In genomic region chr14:77498120-77498979, GRCh38 we compare ENCODE assay signal across 8 cellular contexts. TPM values are rescaled to one million over a fixed set of nuclear protein-coding genes. Genes with fewer than 3 reads are reported as not detected.
DNase-seq lines count a peak whose midpoint lies in the region; ATAC-seq and TF ChIP-seq lines count a peak whose summit lies in the region.

TSS of gene ISM2 (minus strand) at chr14:77498816. CDS start at chr14:77498793, 23 bp downstream.

- intact Hi-C loops in upper lobe of right lung (cut with DNase I) = no loop called here

- H3K27ac ChIP-seq in foreskin keratinocyte = no peak within 1 kb of the TSS
- no peak within 1 kb of the TSS for H3K27ac ChIP-seq in neutrophil
- H3K27ac ChIP-seq in upper lobe of right lung = no peak within 1 kb of the TSS

- TF ChIP-seq CTCF in GM12875 (IDR thresholded peaks at IDR 0.05; ENCODE audit: borderline replicate concordance, insufficient read depth, low read depth, low read length) = no peak
- no peak for TF ChIP-seq CTCF in foreskin keratinocyte (conservative IDR thresholded peaks at IDR 0.05)
- no peak for TF ChIP-seq CTCF in neutrophil (IDR thresholded peaks at IDR 0.05)
- no peak for TF ChIP-seq CTCF in upper lobe of right lung (IDR thresholded peaks at IDR 0.05)

- no peaks in the 10 kb centered on the region for H3K4me1 ChIP-seq in foreskin keratinocyte
- peaks cover 13 to 17% of the 10 kb centered on the region in 2 experiments for H3K4me1 ChIP-seq in neutrophil (ENCODE audit: control insufficient read depth in 1 of 2, insufficient read depth in 1 of 2, low read depth in 1 of 2, low read length in 1 of 2)
- H3K4me1 ChIP-seq in upper lobe of right lung = peaks cover 12% of the 10 kb centered on the region

- H3K9me3 ChIP-seq in neutrophil = no peaks in the 10 kb centered on the region
- H3K9me3 ChIP-seq in upper lobe of right lung = no peaks in the 10 kb centered on the region

- DNase-seq in NCI-H2196 (lab: John Stamatoyannopoulos, UW; ENCODE audit: unreplicated experiment) = peak; percentile 67
- peak; percentile 50 to 67 for DNase-seq in activated T-cell treated with anti-CD3 and anti-CD28 coated beads, Interleukin-2, amount 50 U/mL, for 48 hours
- DNase-seq in foreskin keratinocyte = no peak
- peak; percentile 65 for DNase-seq in upper lobe of right lung
- DNase-seq in middle frontal gyrus (ENCODE audit: extremely low spot score, low spot score) = no peak

- H3K36me3 ChIP-seq in neutrophil (no peaks in the 10 kb centered on the region), upper lobe of right lung (no peaks in the 10 kb centered on the region)

- H3K4me3 ChIP-seq in GM12875 (ENCODE audit: low read depth, low read length) (peak within 1 kb of the TSS; percentile 54), neutrophil (ENCODE audit: low read depth in 1 of 2, low read length in 1 of 2) (peak within 1 kb of the TSS; percentile 15 to 56), upper lobe of right lung (peak within 1 kb of the TSS; percentile 51)

- ATAC-seq in HG02588 (IDR thresholded peaks at IDR 0.05; ENCODE audit: unreplicated experiment) = peak; percentile 61
- ATAC-seq in foreskin keratinocyte = peak; percentile 82
- peak; percentile 78 for ATAC-seq in upper lobe of right lung

- H3K27me3 ChIP-seq in foreskin keratinocyte (peaks cover 33% of the 10 kb centered on the region), neutrophil (peaks cover 68% of the 10 kb centered on the region), upper lobe of right lung (peaks cover 36% of the 10 kb centered on the region)

RNA-seq across cellular contexts. Expression of gene ISM2, which starts in this region (rescaled TPM):
- total RNA-seq in foreskin keratinocyte = 0.10 and 0.14 TPM in 2 replicates
- 0.03 and 0.04 TPM in 2 replicates for polyA plus RNA-seq in foreskin keratinocyte
- total RNA-seq in upper lobe of right lung = not detected

Comparison
In these comparisons a context has a peak if more than half of its experiments do, and no peak if none do; other contexts are left out.
1. Peak in ATAC-seq in foreskin keratinocyte; RNA of the gene not detected or under 1 TPM.
2. Peak in DNase-seq, ATAC-seq and H3K4me3 ChIP-seq in upper lobe of right lung; RNA of the gene not detected or under 1 TPM.
3. DNase-seq: peak in NCI-H2196 (single experiment) and activated T-cell treated with anti-CD3 and anti-CD28 coated beads, Interleukin-2, amount 50 U/mL, for 48 hours (2 of 2); none in foreskin keratinocyte (0 of 2) and middle frontal gyrus (single experiment).
4. Peak in every context shown above with its lines, with median percentiles within 50 percentile points of each other: H3K4me3 ChIP-seq and ATAC-seq.